Comparison of ENCODE assay signal across 1 cellular context in the genomic region with DNA sequence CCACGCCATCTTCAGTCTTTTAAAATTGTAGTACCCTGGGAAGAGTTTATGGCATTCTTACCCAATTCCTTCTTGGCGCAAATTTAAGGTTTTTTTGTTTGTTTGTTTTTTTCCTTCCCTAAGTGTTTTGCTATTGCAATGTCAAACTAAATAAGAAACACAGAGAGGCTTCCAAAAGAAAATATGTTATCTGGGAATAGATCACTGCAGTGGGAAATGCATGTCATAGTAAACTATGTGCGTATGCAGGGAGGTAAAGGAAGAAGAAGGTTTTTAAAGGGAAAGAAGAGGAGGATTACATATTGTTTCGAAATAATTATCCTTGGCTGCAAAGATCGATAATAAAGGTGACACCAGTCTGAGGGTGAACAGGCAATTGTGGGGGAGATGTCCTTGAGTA.
A peak's percentile ranks its signal among the peaks of the same experiment; 100 is the strongest.
TF ChIP-seq lines count a peak whose summit lies in the region.

No MANE protein-coding gene starts in this region.

TF ChIP-seq in K562, 482 proteins besides CTCF, POLR2A, EP300 and RAD21:
- TF ChIP-seq CEBPG (CRISPR knock-in tag; IDR thresholded peaks at IDR 0.05) (no peak), CEBPG (tag; conservative IDR thresholded peaks at IDR 0.05 in 1 of 2, IDR thresholded peaks at IDR 0.05 in 1 of 2) (peak in 1 of 2 experiments; percentile 40; a peak in 1 of 4 replicates), THRAP3 (IDR thresholded peaks at IDR 0.05; ENCODE audit: borderline replicate concordance) (peak; percentile 77), ZNF766 (CRISPR knock-in tag; conservative IDR thresholded peaks at IDR 0.05) (0 out of 2 replicates have a peak, but pooled peaks have one; percentile 2), HMG20B (CRISPR knock-in tag; IDR thresholded peaks at IDR 0.05) (no peak), POLR2H (tag; IDR thresholded peaks at IDR 0.05; ENCODE audit: low read depth) (0 out of 2 replicates have a peak, but pooled peaks have one; percentile 4), CEBPB (tag; IDR thresholded peaks at IDR 0.05) (peak; percentile 55), TAF9B (IDR thresholded peaks at IDR 0.05; ENCODE audit: partially characterized antibody) (peak; percentile 29), ZNF316 (IDR thresholded peaks at IDR 0.05) (peak; percentile 16; the same call in 1 of the 2 replicates), ZNF140 (CRISPR knock-in tag; IDR thresholded peaks at IDR 0.05) (no peak), NCOR1 (IDR thresholded peaks at IDR 0.05) (no peak; the same call in 1 of the 2 replicates), TCF3 (CRISPR knock-in tag; IDR thresholded peaks at IDR 0.05) (no peak), TOE1 (IDR thresholded peaks at IDR 0.05; ENCODE audit: borderline replicate concordance) (0 out of 2 replicates have a peak, but pooled peaks have one; percentile 23), TOE1 (CRISPR knock-in tag; IDR thresholded peaks at IDR 0.05; ENCODE audit: borderline replicate concordance, low read depth) (no peak), ELF1 (tag; IDR thresholded peaks at IDR 0.05) (no peak), ZBTB17 (CRISPR knock-in tag; IDR thresholded peaks at IDR 0.05) (no peak), FOXK1 (CRISPR knock-in tag; IDR thresholded peaks at IDR 0.05; ENCODE audit: borderline replicate concordance) (no peak), HDGF (IDR thresholded peaks at IDR 0.05) (0 out of 2 replicates have a peak, but pooled peaks have one; percentile 26), TAL1 (IDR thresholded peaks at IDR 0.05) (no peak), HDAC2 (IDR thresholded peaks at IDR 0.05) (no peak), ARID1B (IDR thresholded peaks at IDR 0.05) (peak; percentile 24), E2F3 (CRISPR knock-in tag; IDR thresholded peaks at IDR 0.05) (no peak), XRCC3 (IDR thresholded peaks at IDR 0.05) (no peak)
- TF ChIP-seq, protein P1, sequence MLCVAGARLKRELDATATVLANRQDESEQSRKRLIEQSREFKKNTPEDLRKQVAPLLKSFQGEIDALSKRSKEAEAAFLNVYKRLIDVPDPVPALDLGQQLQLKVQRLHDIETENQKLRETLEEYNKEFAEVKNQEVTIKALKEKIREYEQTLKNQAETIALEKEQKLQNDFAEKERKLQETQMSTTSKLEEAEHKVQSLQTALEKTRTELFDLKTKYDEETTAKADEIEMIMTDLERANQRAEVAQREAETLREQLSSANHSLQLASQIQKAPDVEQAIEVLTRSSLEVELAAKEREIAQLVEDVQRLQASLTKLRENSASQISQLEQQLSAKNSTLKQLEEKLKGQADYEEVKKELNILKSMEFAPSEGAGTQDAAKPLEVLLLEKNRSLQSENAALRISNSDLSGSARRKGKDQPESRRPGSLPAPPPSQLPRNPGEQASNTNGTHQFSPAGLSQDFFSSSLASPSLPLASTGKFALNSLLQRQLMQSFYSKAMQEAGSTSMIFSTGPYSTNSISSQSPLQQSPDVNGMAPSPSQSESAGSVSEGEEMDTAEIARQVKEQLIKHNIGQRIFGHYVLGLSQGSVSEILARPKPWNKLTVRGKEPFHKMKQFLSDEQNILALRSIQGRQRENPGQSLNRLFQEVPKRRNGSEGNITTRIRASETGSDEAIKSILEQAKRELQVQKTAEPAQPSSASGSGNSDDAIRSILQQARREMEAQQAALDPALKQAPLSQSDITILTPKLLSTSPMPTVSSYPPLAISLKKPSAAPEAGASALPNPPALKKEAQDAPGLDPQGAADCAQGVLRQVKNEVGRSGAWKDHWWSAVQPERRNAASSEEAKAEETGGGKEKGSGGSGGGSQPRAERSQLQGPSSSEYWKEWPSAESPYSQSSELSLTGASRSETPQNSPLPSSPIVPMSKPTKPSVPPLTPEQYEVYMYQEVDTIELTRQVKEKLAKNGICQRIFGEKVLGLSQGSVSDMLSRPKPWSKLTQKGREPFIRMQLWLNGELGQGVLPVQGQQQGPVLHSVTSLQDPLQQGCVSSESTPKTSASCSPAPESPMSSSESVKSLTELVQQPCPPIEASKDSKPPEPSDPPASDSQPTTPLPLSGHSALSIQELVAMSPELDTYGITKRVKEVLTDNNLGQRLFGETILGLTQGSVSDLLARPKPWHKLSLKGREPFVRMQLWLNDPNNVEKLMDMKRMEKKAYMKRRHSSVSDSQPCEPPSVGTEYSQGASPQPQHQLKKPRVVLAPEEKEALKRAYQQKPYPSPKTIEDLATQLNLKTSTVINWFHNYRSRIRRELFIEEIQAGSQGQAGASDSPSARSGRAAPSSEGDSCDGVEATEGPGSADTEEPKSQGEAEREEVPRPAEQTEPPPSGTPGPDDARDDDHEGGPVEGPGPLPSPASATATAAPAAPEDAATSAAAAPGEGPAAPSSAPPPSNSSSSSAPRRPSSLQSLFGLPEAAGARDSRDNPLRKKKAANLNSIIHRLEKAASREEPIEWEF (CRISPR knock-in tag; IDR thresholded peaks at IDR 0.05): no peak
- TF ChIP-seq, protein P2, sequence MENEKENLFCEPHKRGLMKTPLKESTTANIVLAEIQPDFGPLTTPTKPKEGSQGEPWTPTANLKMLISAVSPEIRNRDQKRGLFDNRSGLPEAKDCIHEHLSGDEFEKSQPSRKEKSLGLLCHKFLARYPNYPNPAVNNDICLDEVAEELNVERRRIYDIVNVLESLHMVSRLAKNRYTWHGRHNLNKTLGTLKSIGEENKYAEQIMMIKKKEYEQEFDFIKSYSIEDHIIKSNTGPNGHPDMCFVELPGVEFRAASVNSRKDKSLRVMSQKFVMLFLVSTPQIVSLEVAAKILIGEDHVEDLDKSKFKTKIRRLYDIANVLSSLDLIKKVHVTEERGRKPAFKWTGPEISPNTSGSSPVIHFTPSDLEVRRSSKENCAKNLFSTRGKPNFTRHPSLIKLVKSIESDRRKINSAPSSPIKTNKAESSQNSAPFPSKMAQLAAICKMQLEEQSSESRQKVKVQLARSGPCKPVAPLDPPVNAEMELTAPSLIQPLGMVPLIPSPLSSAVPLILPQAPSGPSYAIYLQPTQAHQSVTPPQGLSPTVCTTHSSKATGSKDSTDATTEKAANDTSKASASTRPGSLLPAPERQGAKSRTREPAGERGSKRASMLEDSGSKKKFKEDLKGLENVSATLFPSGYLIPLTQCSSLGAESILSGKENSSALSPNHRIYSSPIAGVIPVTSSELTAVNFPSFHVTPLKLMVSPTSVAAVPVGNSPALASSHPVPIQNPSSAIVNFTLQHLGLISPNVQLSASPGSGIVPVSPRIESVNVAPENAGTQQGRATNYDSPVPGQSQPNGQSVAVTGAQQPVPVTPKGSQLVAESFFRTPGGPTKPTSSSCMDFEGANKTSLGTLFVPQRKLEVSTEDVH (IDR thresholded peaks at IDR 0.05; ENCODE audit: low read depth, partially characterized antibody): peak; percentile 26
- TF ChIP-seq, protein P3, sequence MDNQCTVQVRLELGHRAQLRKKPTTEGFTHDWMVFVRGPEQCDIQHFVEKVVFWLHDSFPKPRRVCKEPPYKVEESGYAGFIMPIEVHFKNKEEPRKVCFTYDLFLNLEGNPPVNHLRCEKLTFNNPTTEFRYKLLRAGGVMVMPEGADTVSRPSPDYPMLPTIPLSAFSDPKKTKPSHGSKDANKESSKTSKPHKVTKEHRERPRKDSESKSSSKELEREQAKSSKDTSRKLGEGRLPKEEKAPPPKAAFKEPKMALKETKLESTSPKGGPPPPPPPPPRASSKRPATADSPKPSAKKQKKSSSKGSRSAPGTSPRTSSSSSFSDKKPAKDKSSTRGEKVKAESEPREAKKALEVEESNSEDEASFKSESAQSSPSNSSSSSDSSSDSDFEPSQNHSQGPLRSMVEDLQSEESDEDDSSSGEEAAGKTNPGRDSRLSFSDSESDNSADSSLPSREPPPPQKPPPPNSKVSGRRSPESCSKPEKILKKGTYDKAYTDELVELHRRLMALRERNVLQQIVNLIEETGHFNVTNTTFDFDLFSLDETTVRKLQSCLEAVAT (IDR thresholded peaks at IDR 0.05): 0 out of 4 replicates have a peak, but pooled peaks of 1 of the 2 experiments have one; percentile 22
- TF ChIP-seq, protein P4, sequence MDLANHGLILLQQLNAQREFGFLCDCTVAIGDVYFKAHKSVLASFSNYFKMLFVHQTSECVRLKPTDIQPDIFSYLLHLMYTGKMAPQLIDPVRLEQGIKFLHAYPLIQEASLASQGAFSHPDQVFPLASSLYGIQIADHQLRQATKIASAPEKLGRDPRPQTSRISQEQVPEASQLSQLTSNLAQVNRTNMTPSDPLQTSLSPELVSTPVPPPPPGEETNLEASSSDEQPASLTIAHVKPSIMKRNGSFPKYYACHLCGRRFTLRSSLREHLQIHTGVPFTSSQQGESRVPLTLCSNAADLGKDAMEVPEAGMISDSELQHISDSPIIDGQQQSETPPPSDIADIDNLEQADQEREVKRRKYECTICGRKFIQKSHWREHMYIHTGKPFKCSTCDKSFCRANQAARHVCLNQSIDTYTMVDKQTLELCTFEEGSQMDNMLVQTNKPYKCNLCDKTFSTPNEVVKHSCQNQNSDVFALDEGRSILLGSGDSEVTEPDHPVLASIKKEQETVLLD (IDR thresholded peaks at IDR 0.05): no peak
- TF ChIP-seq, protein P5, sequence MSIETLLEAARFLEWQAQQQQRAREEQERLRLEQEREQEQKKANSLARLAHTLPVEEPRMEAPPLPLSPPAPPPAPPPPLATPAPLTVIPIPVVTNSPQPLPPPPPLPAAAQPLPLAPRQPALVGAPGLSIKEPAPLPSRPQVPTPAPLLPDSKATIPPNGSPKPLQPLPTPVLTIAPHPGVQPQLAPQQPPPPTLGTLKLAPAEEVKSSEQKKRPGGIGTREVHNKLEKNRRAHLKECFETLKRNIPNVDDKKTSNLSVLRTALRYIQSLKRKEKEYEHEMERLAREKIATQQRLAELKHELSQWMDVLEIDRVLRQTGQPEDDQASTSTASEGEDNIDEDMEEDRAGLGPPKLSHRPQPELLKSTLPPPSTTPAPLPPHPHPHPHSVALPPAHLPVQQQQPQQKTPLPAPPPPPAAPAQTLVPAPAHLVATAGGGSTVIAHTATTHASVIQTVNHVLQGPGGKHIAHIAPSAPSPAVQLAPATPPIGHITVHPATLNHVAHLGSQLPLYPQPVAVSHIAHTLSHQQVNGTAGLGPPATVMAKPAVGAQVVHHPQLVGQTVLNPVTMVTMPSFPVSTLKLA (conservative IDR thresholded peaks at IDR 0.05): 0 out of 4 replicates have a peak, but pooled peaks of 1 of the 2 experiments have one; percentile 24
TF ChIP-seq in K562: peak in this region for 13.
